In the genomic region with DNA sequence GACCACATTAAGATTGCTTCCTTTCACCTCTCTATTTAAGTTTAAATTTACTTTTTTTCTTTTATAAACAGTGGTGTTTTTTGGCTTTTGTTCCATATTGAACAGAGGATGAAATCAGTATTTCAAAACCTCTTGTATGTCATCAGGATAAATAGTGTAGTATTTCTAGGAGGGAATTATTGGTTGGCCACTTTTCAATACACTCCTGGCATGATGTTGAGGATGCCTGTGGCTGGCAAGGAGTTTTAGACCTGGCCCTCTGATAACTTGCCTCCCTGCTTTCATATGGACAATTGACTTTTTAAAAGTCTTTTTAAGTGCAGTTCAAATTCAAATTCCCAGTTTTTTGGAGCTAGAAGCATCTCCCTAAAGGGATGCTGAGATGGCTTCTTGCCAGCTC, we compare ENCODE assay signal across 31 cellular contexts.
"Had no signal": no experiment of that assay in that cellular context is flagged by ENCODE, and none has a peak within 500 bp of the region (broad histone marks: within the 10 kb centered on the region; RNA-seq: fewer than 3 reads in every experiment).

No MANE protein-coding gene starts in this region.

- H3K9me3 ChIP-seq: adrenal gland, body of pancreas, breast epithelium had no signal

- ATAC-seq: activated CD8-positive, alpha-beta T cell treated with anti-CD3 and anti-CD28 coated beads for 36 hours; activated naive CD4-positive, alpha-beta T cell treated with anti-CD3 and anti-CD28 coated beads, Interleukin-2, amount 50 U/mL, for 72 hours; activated T-cell treated with anti-CD3 and anti-CD28 coated beads, Interleukin-2, amount 50 U/mL, for 4 hours; activated T-cell treated with anti-CD3 and anti-CD28 coated beads, Interleukin-2, amount 50 U/mL, for 72 hours; activated T-helper 17 cell treated with anti-CD3 and anti-CD28 coated beads, Interleukin-2, amount 50 U/mL, for 72 hours; body of pancreas had no signal

- DNase-seq: activated B cell treated with CpG ODN at 0.5 μM for 24 hours; activated CD4-positive, alpha-beta memory T cell treated with anti-CD3 and anti-CD28 coated beads for 36 hours; activated CD4-positive, alpha-beta T cell treated with anti-CD3 and anti-CD28 coated beads for 4 hours; activated CD4-positive, alpha-beta T cell treated with anti-CD3 and anti-CD28 coated beads, Interleukin-2, amount 10 ng/mL, durations not matched to agents 24 days and 14 days; activated CD4-positive, alpha-beta T cell treated with anti-CD3 and anti-CD28 coated beads, Interleukin-2, amount 50 U/mL, for 1 hour; activated CD4-positive, alpha-beta T cell treated with anti-CD3 and anti-CD28 coated beads, Interleukin-2, amount 50 U/mL, for 4 hours; activated CD4-positive, CD25-positive, alpha-beta regulatory T cell treated with anti-CD3 and anti-CD28 coated beads, Interleukin-2, amount 50 U/mL, for 72 hours; activated CD8-positive, alpha-beta memory T cell treated with anti-CD3 and anti-CD28 coated beads, Interleukin-2, amount 50 U/mL, for 4 hours; activated CD8-positive, alpha-beta T cell treated with anti-CD3 and anti-CD28 coated beads for 36 hours; activated effector memory CD4-positive, alpha-beta T cell treated with anti-CD3 and anti-CD28 coated beads, Interleukin-2, amount 50 U/mL, for 16 hours; activated gamma-delta T cell treated with Interleukin-2 at 50 U/mL for 16 hours; activated naive CD4-positive, alpha-beta T cell; activated naive CD4-positive, alpha-beta T cell treated with anti-CD3 and anti-CD28 coated beads for 36 hours; activated naive CD4-positive, alpha-beta T cell treated with anti-CD3 and anti-CD28 coated beads, Interleukin-2, amount 50 U/mL, for 16 hours; activated naive CD8-positive, alpha-beta T cell treated with anti-CD3 and anti-CD28 coated beads for 36 hours; activated T-cell treated with anti-CD3 and anti-CD28 coated beads for 4 hours; activated T-cell treated with anti-CD3 and anti-CD28 coated beads, Interleukin-2, amount 50 U/mL, for 1 hour; activated T-cell treated with anti-CD3 and anti-CD28 coated beads, Interleukin-2, amount 50 U/mL, for 4 hours; activated T-cell treated with anti-CD3 and anti-CD28 coated beads, Interleukin-2, amount 50 U/mL, for 72 hours; adrenal gland; amniotic stem cell; aorta; body of pancreas; brain microvascular endothelial cell; central memory CD4-positive, alpha-beta T cell; T-helper 2 cell; T-helper 9 cell had no signal

- H3K27me3 ChIP-seq: adrenal gland, body of pancreas, brain microvascular endothelial cell, breast epithelium had no signal

- H3K36me3 ChIP-seq: adrenal gland, brain microvascular endothelial cell, breast epithelium had no signal

- H3K4me3 ChIP-seq: adrenal gland, body of pancreas, breast epithelium had no signal

- H3K27ac ChIP-seq: adrenal gland, body of pancreas, brain microvascular endothelial cell, breast epithelium, VCaP had no signal

- H3K4me1 ChIP-seq: adrenal gland, body of pancreas, breast epithelium had no signal
